11 cellular contexts compared by ENCODE assay signal in genomic region chr10:109898666-109899577, GRCh38. TPM values are rescaled to one million over a fixed set of nuclear protein-coding genes. Genes with fewer than 3 reads are reported as not detected.
DNase-seq lines count a peak whose midpoint lies in the region; ATAC-seq and TF ChIP-seq lines count a peak whose summit lies in the region.
"Had no signal": no experiment of that assay in that cellular context is flagged by ENCODE, and none has a peak within 500 bp of the region (broad histone marks: within the 10 kb centered on the region; RNA-seq: fewer than 3 reads in every experiment).

No MANE protein-coding gene starts in this region.

- ATAC-seq in lower lobe of right lung = peak in 1 of 2 donors; percentile 24
- ATAC-seq: A549 had no signal

- H3K4me1 ChIP-seq in lower lobe of right lung = peaks cover 66% of the 10 kb centered on the region
- H3K4me1 ChIP-seq in tibial artery = peaks cover 0 to 87% (median 72%) of the 10 kb centered on the region in 4 donors
- H3K4me1 ChIP-seq in trophoblast cell (ENCODE audit: control insufficient read depth in 1 of 2, insufficient read depth in 2 of 2, low read length in 2 of 2) = peaks cover 12 to 15% of the 10 kb centered on the region in 2 experiments
- H3K4me1 ChIP-seq: A549 had no signal

- no peak overlapping the region for H2AFZ ChIP-seq in trophoblast cell (ENCODE audit: insufficient read depth, low read length, poor library complexity)

- no peak overlapping the region for H2BK120ac ChIP-seq in trophoblast cell (ENCODE audit: insufficient read depth, low read length, poor library complexity)

- H3K9me3 ChIP-seq in lower lobe of right lung (no peaks in the 10 kb centered on the region), tibial artery (no peaks in the 10 kb centered on the region), trophoblast cell (ENCODE audit: insufficient read depth, low read depth, low read length) (no peaks in the 10 kb centered on the region)
- H3K9me3 ChIP-seq: A549 had no signal

- H3K27ac ChIP-seq in lower lobe of right lung = peak overlapping the region; percentile 47
- peak overlapping the region; percentile 84 to 85 for H3K27ac ChIP-seq in tibial artery
- H3K27ac ChIP-seq in trophoblast cell (ENCODE audit: low read depth, low read length) = no peak overlapping the region
- H3K27ac ChIP-seq: A549 had no signal

- H2AK5ac ChIP-seq in trophoblast cell (ENCODE audit: low read length) = no peak overlapping the region

- H3K4me1 Mint-ChIP-seq in activated CD4-positive, alpha-beta memory T cell treated with anti-CD3 and anti-CD28 coated beads for 36 hours (ENCODE audit: low read depth) = peaks cover 57% of the 10 kb centered on the region
- H3K4me1 Mint-ChIP-seq in activated CD4-positive, alpha-beta memory T cell treated with anti-CD3 and anti-CD28 coated beads, Interleukin-2, amount 10 ng/mL, durations not matched to agents 7 days and 5 days = peaks cover 38% of the 10 kb centered on the region

- H4K8ac ChIP-seq in trophoblast cell (ENCODE audit: low read depth, low read length) = no peak overlapping the region

- peaks cover 33% of the 10 kb centered on the region for H3K36me3 Mint-ChIP-seq in activated CD4-positive, alpha-beta memory T cell treated with anti-CD3 and anti-CD28 coated beads for 36 hours
- H3K36me3 Mint-ChIP-seq in activated CD4-positive, alpha-beta memory T cell treated with anti-CD3 and anti-CD28 coated beads, Interleukin-2, amount 10 ng/mL, durations not matched to agents 7 days and 5 days (ENCODE audit: low read depth) = peaks cover 65% of the 10 kb centered on the region

- no peak for DNase-seq in activated CD4-positive, alpha-beta memory T cell treated with anti-CD3 and anti-CD28 coated beads for 36 hours
- no peak for DNase-seq in activated CD4-positive, alpha-beta memory T cell treated with anti-CD3 and anti-CD28 coated beads, Interleukin-2, amount 10 ng/mL, durations not matched to agents 7 days and 5 days
- DNase-seq in dermis microvascular lymphatic vessel endothelial cell (ENCODE audit: low read depth in 2 of 2) = peak; percentile 72 to 89
- DNase-seq in lower lobe of right lung = no peak
- DNase-seq in tibial artery = peak; percentile 86 to 90
- DNase-seq in trophoblast cell = no peak
- DNase-seq in ecto neural progenitor cell (ENCODE audit: low spot score) = no peak
- DNase-seq in SK-N-DZ (ENCODE audit: low spot score) = no peak
- DNase-seq: NCI-H1436, occipital lobe had no signal

- POLR2A ChIA-PET in activated CD4-positive, alpha-beta memory T cell treated with anti-CD3 and anti-CD28 coated beads for 36 hours (lab: Charles Lee) = no interaction called here
- POLR2A ChIA-PET in activated CD4-positive, alpha-beta memory T cell treated with anti-CD3 and anti-CD28 coated beads, Interleukin-2, amount 10 ng/mL, durations not matched to agents 7 days and 5 days (lab: Charles Lee) = interaction anchor here (0.8 to 1.6 kb wide), 3 partner anchors 11 to 15 kb away, joined by 3 to 8 read pairs (median 3); no protein-coding TSS in a partner anchor

- H3K36me3 ChIP-seq in lower lobe of right lung = no peaks in the 10 kb centered on the region
- no peaks in the 10 kb centered on the region for H3K36me3 ChIP-seq in tibial artery
- peaks cover 0 to 4% of the 10 kb centered on the region in 2 experiments for H3K36me3 ChIP-seq in trophoblast cell (ENCODE audit: control insufficient read depth in 1 of 2, insufficient read depth in 2 of 2, low read length in 2 of 2)

- CTCF ChIA-PET in activated CD4-positive, alpha-beta memory T cell treated with anti-CD3 and anti-CD28 coated beads for 36 hours (lab: Charles Lee) = interaction anchor here (0.8 to 2.0 kb wide), 3 partner anchors 12 to 36 kb away, joined by 3 to 11 read pairs (median 4); no protein-coding TSS in a partner anchor
- CTCF ChIA-PET in activated CD4-positive, alpha-beta memory T cell treated with anti-CD3 and anti-CD28 coated beads, Interleukin-2, amount 10 ng/mL, durations not matched to agents 7 days and 5 days (lab: Charles Lee) = interaction anchor here (0.8 to 2.5 kb wide), 3 partner anchors 11 to 15 kb away, joined by 3 to 10 read pairs (median 4); no protein-coding TSS in a partner anchor

- no peaks in the 10 kb centered on the region for H3K27me3 ChIP-seq in lower lobe of right lung (ENCODE audit: low read depth)
- H3K27me3 ChIP-seq in tibial artery = no peaks in the 10 kb centered on the region
- H3K27me3 ChIP-seq in trophoblast cell (ENCODE audit: insufficient read depth, low read length) = no peaks in the 10 kb centered on the region

- no peak overlapping the region for H3K23ac ChIP-seq in trophoblast cell (ENCODE audit: low read length)

- H3K14ac ChIP-seq in trophoblast cell (ENCODE audit: low read length) = no peak overlapping the region

- TF ChIP-seq CTCF in lower lobe of right lung (IDR thresholded peaks at IDR 0.05) (no peak), tibial artery (IDR thresholded peaks at IDR 0.05) (no peak)

- H3K79me1 ChIP-seq in trophoblast cell (ENCODE audit: low read length) = peaks cover 9% of the 10 kb centered on the region

- intact Hi-C loops in activated CD4-positive, alpha-beta memory T cell treated with anti-CD3 and anti-CD28 coated beads for 36 hours (cut with micrococcal nuclease) = loop anchor here (2.0 kb wide), 1 partner anchor 16 kb away; no protein-coding TSS in a partner anchor
- intact Hi-C loops in lower lobe of right lung (cut with DNase I) = no loop called here
- intact Hi-C loops in tibial artery (cut with DNase I; ENCODE audit: low total_unique reads) = loop anchor here (5.0 kb wide), 2 partner anchors 113 to 313 kb away; no protein-coding TSS in a partner anchor

- H3K79me2 ChIP-seq in trophoblast cell (ENCODE audit: control insufficient read depth, insufficient read depth, low read length, poor library complexity) = no peaks in the 10 kb centered on the region

- no peak overlapping the region for H4K91ac ChIP-seq in trophoblast cell (ENCODE audit: low read depth, low read length)

- H4K12ac ChIP-seq in trophoblast cell (ENCODE audit: low read depth, low read length) = no peak overlapping the region

- H2BK12ac ChIP-seq in trophoblast cell (ENCODE audit: low read length) = no peak overlapping the region

- H3K9ac ChIP-seq in trophoblast cell (ENCODE audit: low read length) = no peak overlapping the region

- no peaks in the 10 kb centered on the region for H3K27me3 Mint-ChIP-seq in activated CD4-positive, alpha-beta memory T cell treated with anti-CD3 and anti-CD28 coated beads for 36 hours
- no peaks in the 10 kb centered on the region for H3K27me3 Mint-ChIP-seq in activated CD4-positive, alpha-beta memory T cell treated with anti-CD3 and anti-CD28 coated beads, Interleukin-2, amount 10 ng/mL, durations not matched to agents 7 days and 5 days

- no peak overlapping the region for H3K4ac ChIP-seq in trophoblast cell (ENCODE audit: low read depth, low read length)

- no peak overlapping the region for H3K4me2 ChIP-seq in trophoblast cell (ENCODE audit: low read length)
- H3K4me2 ChIP-seq: A549 had no signal

- H3K27ac Mint-ChIP-seq in activated CD4-positive, alpha-beta memory T cell treated with anti-CD3 and anti-CD28 coated beads for 36 hours = peak overlapping the region; percentile 25
- no peak overlapping the region for H3K27ac Mint-ChIP-seq in activated CD4-positive, alpha-beta memory T cell treated with anti-CD3 and anti-CD28 coated beads, Interleukin-2, amount 10 ng/mL, durations not matched to agents 7 days and 5 days

- H3K4me3 Mint-ChIP-seq in activated CD4-positive, alpha-beta memory T cell treated with anti-CD3 and anti-CD28 coated beads for 36 hours = no peak overlapping the region
- H3K4me3 Mint-ChIP-seq in activated CD4-positive, alpha-beta memory T cell treated with anti-CD3 and anti-CD28 coated beads, Interleukin-2, amount 10 ng/mL, durations not matched to agents 7 days and 5 days = no peak overlapping the region

- H3K4me3 ChIP-seq in lower lobe of right lung (no peak overlapping the region), tibial artery (peak overlapping the region in 1 of 2 donors; percentile 7), trophoblast cell (ENCODE audit: low read depth, low read length) (no peak overlapping the region)
- H3K4me3 ChIP-seq: A549 had no signal

- H3K9me3 Mint-ChIP-seq in activated CD4-positive, alpha-beta memory T cell treated with anti-CD3 and anti-CD28 coated beads for 36 hours = no peaks in the 10 kb centered on the region
- H3K9me3 Mint-ChIP-seq in activated CD4-positive, alpha-beta memory T cell treated with anti-CD3 and anti-CD28 coated beads, Interleukin-2, amount 10 ng/mL, durations not matched to agents 7 days and 5 days = no peaks in the 10 kb centered on the region

- H2BK5ac ChIP-seq in trophoblast cell (ENCODE audit: low read depth, low read length, poor library complexity) = no peak overlapping the region

- H3K18ac ChIP-seq in trophoblast cell (ENCODE audit: low read length) = no peak overlapping the region

- WGBS in trophoblast cell (ENCODE audit: extremely low coverage, insufficient coverage, insufficient read length) = no CpG with 5 or more reads among the region's 6 CpGs

RNA-seq across cellular contexts. Expression of gene XPNPEP1, which starts 24.4 kb away (rescaled TPM):
- 10 to 100 TPM; 66.4 to 66.6 TPM for total RNA-seq in activated CD4-positive, alpha-beta memory T cell treated with anti-CD3 and anti-CD28 coated beads for 36 hours
- 10 to 100 TPM; 78.7 to 90.3 TPM for total RNA-seq in activated CD4-positive, alpha-beta memory T cell treated with anti-CD3 and anti-CD28 coated beads, Interleukin-2, amount 10 ng/mL, durations not matched to agents 7 days and 5 days
- total RNA-seq in dermis microvascular lymphatic vessel endothelial cell (166 and 201 TPM in 2 replicates), lower lobe of right lung (52.1 TPM)
- polyA plus RNA-seq in trophoblast cell (2013) = 48.2 and 48.7 TPM in 2 replicates
- 79.7 and 80.4 TPM in 2 replicates for polyA plus RNA-seq in SK-N-DZ (2014; cell fraction: cytosol; rRNA removed)
- 101 and 103 TPM in 2 replicates for polyA plus RNA-seq in SK-N-DZ (2014; cell fraction: nucleus; rRNA removed)

Comparison
In these comparisons a context has a peak if more than half of its experiments do, and no peak if none do; other contexts are left out.
1. DNase-seq: peak in dermis microvascular lymphatic vessel endothelial cell (2 of 2) and tibial artery (2 of 2); none in activated CD4-positive, alpha-beta memory T cell treated with anti-CD3 and anti-CD28 coated beads for 36 hours (single experiment), activated CD4-positive, alpha-beta memory T cell treated with anti-CD3 and anti-CD28 coated beads, Interleukin-2, amount 10 ng/mL, durations not matched to agents 7 days and 5 days (single experiment), lower lobe of right lung (single experiment), trophoblast cell (0 of 2), ecto neural progenitor cell (single experiment) and SK-N-DZ (single experiment).